Comparison of ENCODE assay signal across 28 cellular contexts in the genomic region with DNA sequence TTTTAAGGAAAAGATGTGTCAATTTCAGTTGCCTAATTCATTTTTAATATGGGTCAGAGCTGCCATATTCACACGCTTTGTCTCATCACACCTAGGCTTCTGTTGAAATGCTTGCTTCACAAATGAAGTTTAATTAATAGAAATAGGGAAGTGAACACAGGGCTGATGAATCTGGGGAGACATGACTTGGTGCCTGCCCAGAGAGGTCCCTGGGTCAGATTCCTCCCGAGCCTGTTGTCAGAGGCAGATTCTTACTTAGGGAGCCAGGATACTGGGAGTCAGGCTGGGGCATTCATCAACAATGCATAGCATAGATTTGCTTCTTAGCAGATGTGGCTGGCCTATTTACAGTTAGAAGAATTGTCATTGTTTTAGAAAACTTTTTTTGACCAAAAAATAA.
"Had no signal": no experiment of that assay in that cellular context is flagged by ENCODE, and none has a peak within 500 bp of the region (broad histone marks: within the 10 kb centered on the region; RNA-seq: fewer than 3 reads in every experiment).

No MANE protein-coding gene starts in this region.

- H3K4me3 Mint-ChIP-seq: mesothelial cell of epicardium; naive B cell; natural killer cell treated with Interleukin-12 subunit alpha and Interleukin-12 subunit beta and Interleukin-15 and Interleukin-18, amount 100 ng/mL, for 72 hours; stimulated activated effector memory CD8-positive, alpha-beta T cell treated with anti-CD3 and anti-CD28 coated beads, Interleukin-12 subunit alpha, Interleukin-12 subunit beta, amount 100 ng/mL, for 72 hours had no signal

- H3K27ac Mint-ChIP-seq: mesothelial cell of epicardium; naive B cell; natural killer cell treated with Interleukin-12 subunit alpha and Interleukin-12 subunit beta and Interleukin-15 and Interleukin-18, amount 100 ng/mL, for 72 hours; stimulated activated effector memory CD8-positive, alpha-beta T cell treated with anti-CD3 and anti-CD28 coated beads, Interleukin-12 subunit alpha, Interleukin-12 subunit beta, amount 100 ng/mL, for 72 hours had no signal

- H3K9me3 ChIP-seq: heart right ventricle, left lung, mucosa of descending colon, prostate gland, right atrium auricular region, stomach, thyroid gland, vagina had no signal

- H3K4me1 ChIP-seq: foreskin keratinocyte, heart right ventricle, left lung, prostate gland, right atrium auricular region, stomach, vagina had no signal

- H3K27ac ChIP-seq: epithelial cell of prostate, foreskin keratinocyte, heart right ventricle, left lung, prostate gland, right atrium auricular region, stomach, vagina had no signal

- H3K4me3 ChIP-seq: heart right ventricle, left lung, mucosa of descending colon, prostate gland, right atrium auricular region, smooth muscle cell, stomach, thyroid gland, vagina had no signal

- H3K4me1 Mint-ChIP-seq: mesothelial cell of epicardium, naive B cell had no signal

- H3K9me3 Mint-ChIP-seq: mesothelial cell of epicardium; naive B cell; natural killer cell treated with Interleukin-12 subunit alpha and Interleukin-12 subunit beta and Interleukin-15 and Interleukin-18, amount 100 ng/mL, for 72 hours; stimulated activated effector memory CD8-positive, alpha-beta T cell treated with anti-CD3 and anti-CD28 coated beads, Interleukin-12 subunit alpha, Interleukin-12 subunit beta, amount 100 ng/mL, for 72 hours had no signal

- H3K27me3 ChIP-seq: foreskin keratinocyte, left lung, right atrium auricular region, stomach, thyroid gland, vagina had no signal

- H3K36me3 Mint-ChIP-seq: mesothelial cell of epicardium; naive B cell; natural killer cell treated with Interleukin-12 subunit alpha and Interleukin-12 subunit beta and Interleukin-15 and Interleukin-18, amount 100 ng/mL, for 72 hours; stimulated activated effector memory CD8-positive, alpha-beta T cell treated with anti-CD3 and anti-CD28 coated beads, Interleukin-12 subunit alpha, Interleukin-12 subunit beta, amount 100 ng/mL, for 72 hours had no signal

- H3K4me2 ChIP-seq: smooth muscle cell had no signal

- ATAC-seq: esophagus mucosa; foreskin keratinocyte; heart right ventricle; left cardiac atrium; left lung; mucosa of descending colon; natural killer cell treated with Interleukin-12 subunit alpha and Interleukin-12 subunit beta and Interleukin-15 and Interleukin-18, amount 100 ng/mL, for 72 hours; sciatic nerve; stimulated activated effector memory CD8-positive, alpha-beta T cell treated with anti-CD3 and anti-CD28 coated beads, Interleukin-12 subunit alpha, Interleukin-12 subunit beta, amount 100 ng/mL, for 72 hours had no signal

- H3K36me3 ChIP-seq: heart right ventricle, left lung, prostate gland, right atrium auricular region, stomach, thyroid gland, vagina had no signal

- DNase-seq: effector memory CD4-positive, alpha-beta T cell; foreskin keratinocyte; glutamatergic neuron; heart right ventricle; hippocampal formation; left cardiac atrium; left lung; mesenchymal stem cell; mucosa of descending colon; naive B cell; nucleus accumbens; stimulated activated CD4-positive, alpha-beta T cell treated with anti-CD3 and anti-CD28 coated beads, Interleukin-12 subunit alpha, Interleukin-12 subunit beta, amount 100 ng/mL, for 4 hours; stimulated activated CD4-positive, alpha-beta T cell treated with anti-CD3 and anti-CD28 coated beads, Interleukin-2, amount 100 ng/mL, for 24 hours; stimulated activated CD4-positive, alpha-beta T cell treated with anti-CD3 and anti-CD28 coated beads, Interleukin-4, amount 100 ng/mL, for 24 hours; stimulated activated naive CD4-positive, alpha-beta T cell treated with Interleukin-2 at 50 U/mL for 16 hours; stomach; trophoblast cell had no signal
